In genomic region chr15:23035964-23036566, GRCh38 we compare ENCODE assay signal across 9 cellular contexts. TPM values are rescaled to one million over a fixed set of nuclear protein-coding genes. Genes with fewer than 3 reads are reported as not detected.
DNase-seq lines count a peak whose midpoint lies in the region; ATAC-seq and TF ChIP-seq lines count a peak whose summit lies in the region.
"Had no signal": no experiment of that assay in that cellular context is flagged by ENCODE, and none has a peak within 500 bp of the region (broad histone marks: within the 10 kb centered on the region; RNA-seq: fewer than 3 reads in every experiment).

No MANE protein-coding gene starts in this region.

- H3K36me3 ChIP-seq in parathyroid adenoma (ENCODE audit: control insufficient read depth, insufficient read depth, low read length), result no peaks in the 10 kb centered on the region

- H3K4me1 ChIP-seq in parathyroid adenoma, result peaks cover 2% of the 10 kb centered on the region

- H2AFZ ChIP-seq in parathyroid adenoma, result no peak overlapping the region

- H3K9ac ChIP-seq in parathyroid adenoma, result no peak overlapping the region

- H3K9me3 ChIP-seq in parathyroid adenoma (ENCODE audit: control insufficient read depth, low read length), result no peaks in the 10 kb centered on the region

- H3K79me2 ChIP-seq in parathyroid adenoma, result no peaks in the 10 kb centered on the region

- H3K27ac ChIP-seq in 22Rv1 (no peak overlapping the region), parathyroid adenoma (no peak overlapping the region)

- H3K27me3 ChIP-seq in parathyroid adenoma (ENCODE audit: control insufficient read depth, insufficient read depth, low read length), result no peaks in the 10 kb centered on the region

- DNase-seq in Daoy (ENCODE audit: low read depth) (peak; percentile 62), LoVo (ENCODE audit: low spot score) (peak; percentile 49), epithelial cell of proximal tubule (ENCODE audit: low read depth) (peak; percentile 1), GF-D8 (lab: John Stamatoyannopoulos, UW) (no peak)
- peak; percentile 54 to 70 for DNase-seq in activated CD4-positive, alpha-beta T cell treated with anti-CD3 and anti-CD28 coated beads, Interleukin-2, amount 50 U/mL, for 48 hours

- no peak overlapping the region for H3K4me3 ChIP-seq in epithelial cell of proximal tubule (ENCODE audit: low read depth, low read length)
- no peak overlapping the region for H3K4me3 ChIP-seq in parathyroid adenoma (ENCODE audit: low read depth, low read length)

- no peak for ATAC-seq in HG03378 (IDR thresholded peaks at IDR 0.05; ENCODE audit: unreplicated experiment)
- ATAC-seq: naive thymus-derived CD8-positive, alpha-beta T cell had no signal

- H3K4me2 ChIP-seq in parathyroid adenoma (ENCODE audit: low read length), result no peak overlapping the region

- peak; percentile 89 for TF ChIP-seq CTCF in 22Rv1 (IDR thresholded peaks at IDR 0.05)
- TF ChIP-seq CTCF in epithelial cell of proximal tubule (conservative IDR thresholded peaks at IDR 0.05; ENCODE audit: low read depth, low read length), result peak; percentile 86
- peak; percentile 27 for TF ChIP-seq CTCF in parathyroid adenoma (IDR thresholded peaks at IDR 0.05)

RNA-seq across cellular contexts. Expression of gene TUBGCP5, which starts 3.3 kb away (rescaled TPM):
- 17.2 and 18.5 TPM in 2 replicates for total RNA-seq in Daoy (2014; rRNA removed; shearing (Covaris generic))
- total RNA-seq in epithelial cell of proximal tubule, result 14.8 and 23.6 TPM in 2 replicates

RNA-seq across cellular contexts. Expression of gene CYFIP1, which starts 55.9 kb away (rescaled TPM):
- total RNA-seq in Daoy (2014; rRNA removed; shearing (Covaris generic)), result 55.8 and 80.3 TPM in 2 replicates
- total RNA-seq in epithelial cell of proximal tubule, result 104 and 119 TPM in 2 replicates

Comparison
In these comparisons a context has a peak if more than half of its experiments do, and no peak if none do; other contexts are left out.
1. CTCF ChIP-seq: peak in every context shown above with its lines; median percentile 89 in 22Rv1; 86 in epithelial cell of proximal tubule; 27 in parathyroid adenoma.